ENCODE assay signal across 3 cellular contexts in the genomic region with DNA sequence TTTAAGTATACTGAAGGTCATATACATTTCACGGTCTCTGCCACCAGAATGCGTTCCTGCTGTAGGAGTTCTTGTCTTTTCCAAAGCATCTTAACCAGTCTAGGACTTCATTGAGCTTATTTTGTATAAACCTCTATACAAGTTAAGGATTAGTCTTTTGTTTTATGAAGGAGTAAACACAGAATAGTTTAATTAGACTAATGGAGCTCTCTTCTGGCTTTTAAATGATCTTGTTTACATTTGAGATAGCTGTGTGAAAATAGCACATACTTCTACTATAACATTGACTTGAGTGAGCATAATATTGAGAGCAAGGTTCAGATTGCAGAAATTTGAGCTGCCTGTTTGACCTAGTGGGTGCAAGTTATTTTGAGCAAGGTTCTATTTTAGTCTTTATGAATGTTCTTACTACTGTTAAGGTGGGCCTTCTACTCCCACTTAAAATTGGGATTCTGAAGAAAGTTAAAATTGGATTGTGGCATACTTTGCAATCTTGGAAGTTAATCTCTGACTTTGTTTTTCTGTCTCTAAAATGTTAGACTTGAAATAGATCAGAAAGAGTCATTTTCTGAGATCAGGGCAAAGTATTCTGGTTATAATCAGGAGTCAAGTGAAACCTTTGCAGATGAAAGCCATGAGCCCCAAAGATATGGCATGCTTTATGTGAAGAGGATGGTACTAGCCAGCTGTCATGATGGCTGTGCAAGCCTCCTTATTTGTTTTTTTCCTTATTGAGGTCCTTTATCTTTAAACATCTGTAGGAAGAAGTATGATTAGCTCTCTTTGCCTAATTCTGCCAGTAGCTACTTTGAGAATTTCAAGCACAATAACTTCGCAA.
A peak's percentile ranks its signal among the peaks of the same experiment; 100 is the strongest.
TF ChIP-seq lines count a peak whose summit lies in the region.

No MANE protein-coding gene starts in this region.

TF ChIP-seq in IMR-90, 13 proteins besides CTCF, POLR2A, EP300 and RAD21:
- TF ChIP-seq RFX5 (IDR thresholded peaks at IDR 0.05; ENCODE audit: low read depth, low read length) (no peak), RCOR1 (IDR thresholded peaks at IDR 0.05; ENCODE audit: insufficient replicate concordance, low read length) (no peak), MAFK (IDR thresholded peaks at IDR 0.05; ENCODE audit: low read depth, low read length) (no peak), MAZ (IDR thresholded peaks at IDR 0.05; ENCODE audit: borderline replicate concordance, low read depth, low read length) (no peak), MXI1 (IDR thresholded peaks at IDR 0.05; ENCODE audit: borderline replicate concordance, low read depth, low read length) (no peak), BHLHE40 (IDR thresholded peaks at IDR 0.05; ENCODE audit: low read depth, low read length) (no peak), CEBPB (IDR thresholded peaks at IDR 0.05; ENCODE audit: low read depth, low read length) (no peak), CHD1 (IDR thresholded peaks at IDR 0.05; ENCODE audit: low read depth, low read length) (no peak), FOS (IDR thresholded peaks at IDR 0.05; ENCODE audit: low read depth, low read length) (no peak), NFE2L2 (IDR thresholded peaks at IDR 0.05; ENCODE audit: low read depth, low read length) (no peak), SMC3 (IDR thresholded peaks at IDR 0.05; ENCODE audit: low read depth, low read length) (no peak)
- TF ChIP-seq, protein P1, sequence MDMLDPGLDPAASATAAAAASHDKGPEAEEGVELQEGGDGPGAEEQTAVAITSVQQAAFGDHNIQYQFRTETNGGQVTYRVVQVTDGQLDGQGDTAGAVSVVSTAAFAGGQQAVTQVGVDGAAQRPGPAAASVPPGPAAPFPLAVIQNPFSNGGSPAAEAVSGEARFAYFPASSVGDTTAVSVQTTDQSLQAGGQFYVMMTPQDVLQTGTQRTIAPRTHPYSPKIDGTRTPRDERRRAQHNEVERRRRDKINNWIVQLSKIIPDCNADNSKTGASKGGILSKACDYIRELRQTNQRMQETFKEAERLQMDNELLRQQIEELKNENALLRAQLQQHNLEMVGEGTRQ (IDR thresholded peaks at IDR 0.05; ENCODE audit: low read depth, low read length): no peak
- TF ChIP-seq, protein P2, sequence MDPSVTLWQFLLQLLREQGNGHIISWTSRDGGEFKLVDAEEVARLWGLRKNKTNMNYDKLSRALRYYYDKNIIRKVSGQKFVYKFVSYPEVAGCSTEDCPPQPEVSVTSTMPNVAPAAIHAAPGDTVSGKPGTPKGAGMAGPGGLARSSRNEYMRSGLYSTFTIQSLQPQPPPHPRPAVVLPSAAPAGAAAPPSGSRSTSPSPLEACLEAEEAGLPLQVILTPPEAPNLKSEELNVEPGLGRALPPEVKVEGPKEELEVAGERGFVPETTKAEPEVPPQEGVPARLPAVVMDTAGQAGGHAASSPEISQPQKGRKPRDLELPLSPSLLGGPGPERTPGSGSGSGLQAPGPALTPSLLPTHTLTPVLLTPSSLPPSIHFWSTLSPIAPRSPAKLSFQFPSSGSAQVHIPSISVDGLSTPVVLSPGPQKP (IDR thresholded peaks at IDR 0.05; ENCODE audit: borderline replicate concordance, low read depth, low read length): no peak

TF ChIP-seq in GM12878, 131 proteins besides CTCF, POLR2A, EP300 and RAD21:
- no peak for TF ChIP-seq RAD51 (IDR thresholded peaks at IDR 0.05)

TF ChIP-seq in HepG2, 621 proteins besides CTCF, POLR2A, EP300 and RAD21 (continues in another document):
- TF ChIP-seq FOXK1 (CRISPR knock-in tag; IDR thresholded peaks at IDR 0.05; ENCODE audit: borderline replicate concordance, low read depth) (peak; percentile 65), SP5 (CRISPR knock-in tag; IDR thresholded peaks at IDR 0.05; ENCODE audit: borderline replicate concordance, low read depth) (no peak), HHEX (CRISPR knock-in tag; IDR thresholded peaks at IDR 0.05) (0 out of 2 replicates have a peak, but pooled peaks have one; percentile 26), LCORL (IDR thresholded peaks at IDR 0.05) (no peak), LCORL (CRISPR knock-in tag; IDR thresholded peaks at IDR 0.05) (peak; percentile 77; the same call in 1 of the 2 replicates), KLF16 (CRISPR knock-in tag; IDR thresholded peaks at IDR 0.05) (no peak; a peak in 1 of 4 replicates), ZNF331 (CRISPR knock-in tag; IDR thresholded peaks at IDR 0.05) (0 out of 2 replicates have a peak, but pooled peaks have one; percentile 31), ZNF572 (CRISPR knock-in tag; IDR thresholded peaks at IDR 0.05) (no peak), SALL1 (CRISPR knock-in tag; IDR thresholded peaks at IDR 0.05) (peak; percentile 10; the same call in 1 of the 2 replicates), MIXL1 (CRISPR knock-in tag; IDR thresholded peaks at IDR 0.05) (0 out of 2 replicates have a peak, but pooled peaks have one; percentile 38), ATRX (CRISPR knock-in tag; IDR thresholded peaks at IDR 0.05; ENCODE audit: borderline replicate concordance) (no peak), SOX5 (CRISPR knock-in tag; IDR thresholded peaks at IDR 0.05; ENCODE audit: borderline replicate concordance) (peak; percentile 60; the same call in 1 of the 2 replicates), ZNF138 (CRISPR knock-in tag; IDR thresholded peaks at IDR 0.05; ENCODE audit: low read depth) (no peak), RARA (CRISPR knock-in tag; IDR thresholded peaks at IDR 0.05) (peak; percentile 59), FOXK2 (IDR thresholded peaks at IDR 0.05) (peak; percentile 51; the same call in 1 of the 2 replicates), MAFK (conservative IDR thresholded peaks at IDR 0.05 in 1 of 2, IDR thresholded peaks at IDR 0.05 in 1 of 2; ENCODE audit: low read length in 2 of 2) (0 out of 4 replicates have a peak, but pooled peaks of 1 of the 2 experiments have one; percentile 9), PHF5A (CRISPR knock-in tag; IDR thresholded peaks at IDR 0.05; ENCODE audit: low read depth, unreplicated experiment) (no peak), HMG20A (CRISPR knock-in tag; IDR thresholded peaks at IDR 0.05; ENCODE audit: borderline replicate concordance) (peak; percentile 31; the same call in 1 of the 2 replicates), TEAD3 (CRISPR knock-in tag; optimal IDR thresholded peaks at IDR 0.05; ENCODE audit: borderline replicate concordance) (peak; percentile 64), SAP130 (CRISPR knock-in tag; IDR thresholded peaks at IDR 0.05; ENCODE audit: low read depth) (peak; percentile 37; the same call in 1 of the 2 replicates), SOX6 (IDR thresholded peaks at IDR 0.05) (no peak), SOX6 (CRISPR knock-in tag; IDR thresholded peaks at IDR 0.05) (peak; percentile 36; the same call in 1 of the 2 replicates), NR2F2 (IDR thresholded peaks at IDR 0.05; ENCODE audit: borderline replicate concordance, low read depth) (peak; percentile 23; the same call in 1 of the 2 replicates), FOXP1 (IDR thresholded peaks at IDR 0.05) (no peak), FOXP1 (CRISPR knock-in tag; IDR thresholded peaks at IDR 0.05) (peak; percentile 70; the same call in 1 of the 2 replicates), HDAC2 (CRISPR knock-in tag; IDR thresholded peaks at IDR 0.05) (0 out of 2 replicates have a peak, but pooled peaks have one; percentile 40), ZNF7 (CRISPR knock-in tag; IDR thresholded peaks at IDR 0.05) (peak; percentile 99), FOXA3 (CRISPR knock-in tag; IDR thresholded peaks at IDR 0.05) (peak; percentile 91), ZFP36 (IDR thresholded peaks at IDR 0.05; ENCODE audit: borderline replicate concordance, low read depth, low read length, partially characterized antibody) (peak; percentile 79), PPARG (CRISPR knock-in tag; conservative IDR thresholded peaks at IDR 0.05) (peak; percentile 93), ZNF3 (CRISPR knock-in tag; IDR thresholded peaks at IDR 0.05) (0 out of 2 replicates have a peak, but pooled peaks have one; percentile 18), HDAC1 (CRISPR knock-in tag; IDR thresholded peaks at IDR 0.05) (0 out of 2 replicates have a peak, but pooled peaks have one; percentile 28), ATF1 (CRISPR knock-in tag; IDR thresholded peaks at IDR 0.05) (0 out of 2 replicates have a peak, but pooled peaks have one; percentile 31), BCL6 (CRISPR knock-in tag; IDR thresholded peaks at IDR 0.05) (peak; percentile 75), NR2F6 (IDR thresholded peaks at IDR 0.05) (peak; percentile 57; the same call in 1 of the 2 replicates), NR2F6 (CRISPR knock-in tag; IDR thresholded peaks at IDR 0.05) (peak; percentile 46; the same call in 1 of the 2 replicates), RBM22 (optimal IDR thresholded peaks at IDR 0.05; ENCODE audit: low read length) (no peak), TBL1XR1 (IDR thresholded peaks at IDR 0.05; ENCODE audit: borderline replicate concordance, low read length, partially characterized antibody) (peak; percentile 43), FOXA1 (IDR thresholded peaks at IDR 0.05) (0 out of 2 replicates have a peak, but pooled peaks have one; percentile 34), FOXA1 (CRISPR knock-in tag; IDR thresholded peaks at IDR 0.05) (peak; percentile 81), CEBPG (CRISPR knock-in tag; IDR thresholded peaks at IDR 0.05) (peak; percentile 49; the same call in 1 of the 2 replicates), SIX4 (CRISPR knock-in tag; IDR thresholded peaks at IDR 0.05) (peak; percentile 96)
- TF ChIP-seq, protein P3, sequence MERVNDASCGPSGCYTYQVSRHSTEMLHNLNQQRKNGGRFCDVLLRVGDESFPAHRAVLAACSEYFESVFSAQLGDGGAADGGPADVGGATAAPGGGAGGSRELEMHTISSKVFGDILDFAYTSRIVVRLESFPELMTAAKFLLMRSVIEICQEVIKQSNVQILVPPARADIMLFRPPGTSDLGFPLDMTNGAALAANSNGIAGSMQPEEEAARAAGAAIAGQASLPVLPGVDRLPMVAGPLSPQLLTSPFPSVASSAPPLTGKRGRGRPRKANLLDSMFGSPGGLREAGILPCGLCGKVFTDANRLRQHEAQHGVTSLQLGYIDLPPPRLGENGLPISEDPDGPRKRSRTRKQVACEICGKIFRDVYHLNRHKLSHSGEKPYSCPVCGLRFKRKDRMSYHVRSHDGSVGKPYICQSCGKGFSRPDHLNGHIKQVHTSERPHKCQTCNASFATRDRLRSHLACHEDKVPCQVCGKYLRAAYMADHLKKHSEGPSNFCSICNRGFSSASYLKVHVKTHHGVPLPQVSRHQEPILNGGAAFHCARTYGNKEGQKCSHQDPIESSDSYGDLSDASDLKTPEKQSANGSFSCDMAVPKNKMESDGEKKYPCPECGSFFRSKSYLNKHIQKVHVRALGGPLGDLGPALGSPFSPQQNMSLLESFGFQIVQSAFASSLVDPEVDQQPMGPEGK (CRISPR knock-in tag; IDR thresholded peaks at IDR 0.05): peak; percentile 23; the same call in 1 of the 2 replicates
- TF ChIP-seq, protein P4, sequence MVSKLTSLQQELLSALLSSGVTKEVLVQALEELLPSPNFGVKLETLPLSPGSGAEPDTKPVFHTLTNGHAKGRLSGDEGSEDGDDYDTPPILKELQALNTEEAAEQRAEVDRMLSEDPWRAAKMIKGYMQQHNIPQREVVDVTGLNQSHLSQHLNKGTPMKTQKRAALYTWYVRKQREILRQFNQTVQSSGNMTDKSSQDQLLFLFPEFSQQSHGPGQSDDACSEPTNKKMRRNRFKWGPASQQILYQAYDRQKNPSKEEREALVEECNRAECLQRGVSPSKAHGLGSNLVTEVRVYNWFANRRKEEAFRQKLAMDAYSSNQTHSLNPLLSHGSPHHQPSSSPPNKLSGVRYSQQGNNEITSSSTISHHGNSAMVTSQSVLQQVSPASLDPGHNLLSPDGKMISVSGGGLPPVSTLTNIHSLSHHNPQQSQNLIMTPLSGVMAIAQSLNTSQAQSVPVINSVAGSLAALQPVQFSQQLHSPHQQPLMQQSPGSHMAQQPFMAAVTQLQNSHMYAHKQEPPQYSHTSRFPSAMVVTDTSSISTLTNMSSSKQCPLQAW (CRISPR knock-in tag; IDR thresholded peaks at IDR 0.05): no peak
- TF ChIP-seq, protein P5, sequence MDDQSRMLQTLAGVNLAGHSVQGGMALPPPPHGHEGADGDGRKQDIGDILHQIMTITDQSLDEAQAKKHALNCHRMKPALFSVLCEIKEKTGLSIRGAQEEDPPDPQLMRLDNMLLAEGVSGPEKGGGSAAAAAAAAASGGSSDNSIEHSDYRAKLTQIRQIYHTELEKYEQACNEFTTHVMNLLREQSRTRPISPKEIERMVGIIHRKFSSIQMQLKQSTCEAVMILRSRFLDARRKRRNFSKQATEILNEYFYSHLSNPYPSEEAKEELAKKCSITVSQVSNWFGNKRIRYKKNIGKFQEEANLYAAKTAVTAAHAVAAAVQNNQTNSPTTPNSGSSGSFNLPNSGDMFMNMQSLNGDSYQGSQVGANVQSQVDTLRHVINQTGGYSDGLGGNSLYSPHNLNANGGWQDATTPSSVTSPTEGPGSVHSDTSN (CRISPR knock-in tag; IDR thresholded peaks at IDR 0.05; ENCODE audit: borderline replicate concordance): no peak
- TF ChIP-seq, protein P6, sequence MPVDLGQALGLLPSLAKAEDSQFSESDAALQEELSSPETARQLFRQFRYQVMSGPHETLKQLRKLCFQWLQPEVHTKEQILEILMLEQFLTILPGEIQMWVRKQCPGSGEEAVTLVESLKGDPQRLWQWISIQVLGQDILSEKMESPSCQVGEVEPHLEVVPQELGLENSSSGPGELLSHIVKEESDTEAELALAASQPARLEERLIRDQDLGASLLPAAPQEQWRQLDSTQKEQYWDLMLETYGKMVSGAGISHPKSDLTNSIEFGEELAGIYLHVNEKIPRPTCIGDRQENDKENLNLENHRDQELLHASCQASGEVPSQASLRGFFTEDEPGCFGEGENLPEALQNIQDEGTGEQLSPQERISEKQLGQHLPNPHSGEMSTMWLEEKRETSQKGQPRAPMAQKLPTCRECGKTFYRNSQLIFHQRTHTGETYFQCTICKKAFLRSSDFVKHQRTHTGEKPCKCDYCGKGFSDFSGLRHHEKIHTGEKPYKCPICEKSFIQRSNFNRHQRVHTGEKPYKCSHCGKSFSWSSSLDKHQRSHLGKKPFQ (CRISPR knock-in tag; IDR thresholded peaks at IDR 0.05; ENCODE audit: insufficient replicate concordance): no peak
- TF ChIP-seq, protein P7, sequence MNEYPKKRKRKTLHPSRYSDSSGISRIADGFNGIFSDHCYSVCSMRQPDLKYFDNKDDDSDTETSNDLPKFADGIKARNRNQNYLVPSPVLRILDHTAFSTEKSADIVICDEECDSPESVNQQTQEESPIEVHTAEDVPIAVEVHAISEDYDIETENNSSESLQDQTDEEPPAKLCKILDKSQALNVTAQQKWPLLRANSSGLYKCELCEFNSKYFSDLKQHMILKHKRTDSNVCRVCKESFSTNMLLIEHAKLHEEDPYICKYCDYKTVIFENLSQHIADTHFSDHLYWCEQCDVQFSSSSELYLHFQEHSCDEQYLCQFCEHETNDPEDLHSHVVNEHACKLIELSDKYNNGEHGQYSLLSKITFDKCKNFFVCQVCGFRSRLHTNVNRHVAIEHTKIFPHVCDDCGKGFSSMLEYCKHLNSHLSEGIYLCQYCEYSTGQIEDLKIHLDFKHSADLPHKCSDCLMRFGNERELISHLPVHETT (CRISPR knock-in tag; conservative IDR thresholded peaks at IDR 0.05): no peak
